ENCODE assay signal across 25 cellular contexts in genomic region chr12:112812598-112813406, GRCh38. TPM values are rescaled to one million over a fixed set of nuclear protein-coding genes. Genes with fewer than 3 reads are reported as not detected.
"Had no signal": no experiment of that assay in that cellular context is flagged by ENCODE, and none has a peak within 500 bp of the region (broad histone marks: within the 10 kb centered on the region; RNA-seq: fewer than 3 reads in every experiment).

No MANE protein-coding gene starts in this region.

- H3K4me3 ChIP-seq: body of pancreas, gastrocnemius medialis, heart right ventricle, mucosa of descending colon, right atrium auricular region, skin epidermis, tibial artery had no signal

- DNase-seq: activated CD4-positive, alpha-beta T cell treated with anti-CD3 and anti-CD28 coated beads for 48 hours; activated CD8-positive, alpha-beta T cell treated with anti-CD3 and anti-CD28 coated beads for 36 hours; activated effector memory CD4-positive, alpha-beta T cell treated with Interleukin-2 at 50 U/mL for 16 hours; activated T-cell treated with anti-CD3 and anti-CD28 coated beads, Interleukin-2, amount 50 U/mL, for 4 hours; amniotic stem cell; body of pancreas; effector memory CD4-positive, alpha-beta T cell; gastrocnemius medialis; heart right ventricle; left colon; mucosa of descending colon; naive thymus-derived CD8-positive, alpha-beta T cell; stimulated activated CD4-positive, alpha-beta T cell treated with anti-CD3 and anti-CD28 coated beads, Interleukin-15, amount 100 ng/mL, for 24 hours; stimulated activated CD4-positive, alpha-beta T cell treated with anti-CD3 and anti-CD28 coated beads, Interleukin-4, amount 100 ng/mL, for 1 hour; stimulated activated naive CD4-positive, alpha-beta T cell; tibial artery had no signal

- H3K9me3 ChIP-seq: body of pancreas, gastrocnemius medialis, mucosa of descending colon, neutrophil, right atrium auricular region, tibial artery had no signal

- ATAC-seq: activated CD8-positive, alpha-beta T cell treated with anti-CD3 and anti-CD28 coated beads for 36 hours; activated naive CD4-positive, alpha-beta T cell treated with anti-CD3 and anti-CD28 coated beads, Interleukin-2, amount 50 U/mL, for 72 hours; activated T-cell treated with anti-CD3 and anti-CD28 coated beads, Interleukin-2, amount 50 U/mL, for 4 hours; body of pancreas; gastrocnemius medialis; heart right ventricle; left colon; mucosa of descending colon; naive thymus-derived CD8-positive, alpha-beta T cell; WTC11 had no signal

- H3K27ac ChIP-seq: body of pancreas, epithelial cell of prostate, gastrocnemius medialis, heart right ventricle, neutrophil, right atrium auricular region, skin epidermis, tibial artery had no signal

- H3K36me3 ChIP-seq: gastrocnemius medialis, heart right ventricle, neutrophil, right atrium auricular region, tibial artery had no signal

- H3K4me1 ChIP-seq: body of pancreas, gastrocnemius medialis, heart right ventricle, right atrium auricular region, tibial artery had no signal

- H3K27me3 ChIP-seq: body of pancreas, right atrium auricular region had no signal

RNA-seq across cellular contexts. Expression of gene RPH3A, which starts 21.3 kb away (rescaled TPM):
- total RNA-seq: activated CD8-positive, alpha-beta T cell treated with anti-CD3 and anti-CD28 coated beads for 36 hours; activated naive CD4-positive, alpha-beta T cell treated with anti-CD3 and anti-CD28 coated beads, Interleukin-2, amount 50 U/mL, for 72 hours; activated T-cell treated with anti-CD3 and anti-CD28 coated beads, Interleukin-2, amount 50 U/mL, for 4 hours; body of pancreas; fibroblast of lung; lung microvascular endothelial cell; naive thymus-derived CD8-positive, alpha-beta T cell; right atrium auricular region; subcutaneous adipose tissue had no signal
- polyA plus RNA-seq: fibroblast of lung; naive thymus-derived CD8-positive, alpha-beta T cell had no signal
